Comparison of ENCODE assay signal across 25 cellular contexts in genomic region chr3:108042300-108042699, GRCh38.
"Had no signal": no experiment of that assay in that cellular context is flagged by ENCODE, and none has a peak within 500 bp of the region (broad histone marks: within the 10 kb centered on the region; RNA-seq: fewer than 3 reads in every experiment).

No MANE protein-coding gene starts in this region.

- H3K4me1 Mint-ChIP-seq: nephron had no signal

- ATAC-seq: activated CD4-positive, CD25-positive, alpha-beta regulatory T cell treated with anti-CD3 and anti-CD28 coated beads, Interleukin-2, amount 50 U/mL, for 24 hours; esophagus mucosa; left lobe of liver; lower lobe of right lung; stimulated activated naive CD8-positive, alpha-beta T cell treated with anti-CD3 and anti-CD28 coated beads, Interleukin-15, Interleukin-2, amounts not matched to agents 100 U/mL and 50 U/mL, for 24 hours had no signal

- H3K4me3 Mint-ChIP-seq: activated naive CD4-positive, alpha-beta T cell treated with anti-CD3 and anti-CD28 coated beads, Interleukin-2, amount 10 ng/mL, durations not matched to agents 7 days and 5 days; central memory CD8-positive, alpha-beta T cell; nephron; T-helper 1 cell treated with Interleukin-12 subunit alpha and Interleukin-12 subunit beta and Interleukin-4 antibody, amounts not matched to agents 30 μg/mL and 1 μg/mL, for 36 hours had no signal

- H3K27me3 ChIP-seq: adrenal gland, neutrophil, ovary, right atrium auricular region, spleen, thyroid gland had no signal

- H3K4me3 ChIP-seq: adrenal gland, lower lobe of right lung, ovary, prostate gland, right atrium auricular region, spleen, thyroid gland had no signal

- H3K27ac Mint-ChIP-seq: activated naive CD4-positive, alpha-beta T cell treated with anti-CD3 and anti-CD28 coated beads, Interleukin-2, amount 10 ng/mL, durations not matched to agents 7 days and 5 days; nephron; T-helper 1 cell treated with Interleukin-12 subunit alpha and Interleukin-12 subunit beta and Interleukin-4 antibody, amounts not matched to agents 30 μg/mL and 1 μg/mL, for 36 hours had no signal

- H3K9me3 Mint-ChIP-seq: activated naive CD4-positive, alpha-beta T cell treated with anti-CD3 and anti-CD28 coated beads, Interleukin-2, amount 10 ng/mL, durations not matched to agents 7 days and 5 days; central memory CD8-positive, alpha-beta T cell; nephron; T-helper 1 cell treated with Interleukin-12 subunit alpha and Interleukin-12 subunit beta and Interleukin-4 antibody, amounts not matched to agents 30 μg/mL and 1 μg/mL, for 36 hours had no signal

- H3K27me3 Mint-ChIP-seq: activated naive CD4-positive, alpha-beta T cell treated with anti-CD3 and anti-CD28 coated beads, Interleukin-2, amount 10 ng/mL, durations not matched to agents 7 days and 5 days; central memory CD8-positive, alpha-beta T cell had no signal

- H3K4me1 ChIP-seq: adrenal gland, lower lobe of right lung, prostate gland, thyroid gland had no signal

- H3K9me3 ChIP-seq: lower lobe of right lung, neutrophil, ovary, prostate gland, right atrium auricular region, spleen, thyroid gland had no signal

- DNase-seq: activated CD4-positive, alpha-beta T cell treated with anti-CD3 and anti-CD28 coated beads, Interleukin-2, amount 50 U/mL, for 1 hour; activated CD8-positive, alpha-beta memory T cell treated with anti-CD3 and anti-CD28 coated beads for 24 hours; activated CD8-positive, alpha-beta memory T cell treated with anti-CD3 and anti-CD28 coated beads, Interleukin-2, amount 50 U/mL, for 4 hours; activated naive CD4-positive, alpha-beta T cell treated with anti-CD3 and anti-CD28 coated beads, Interleukin-2, amount 10 ng/mL, durations not matched to agents 7 days and 5 days; activated T-cell treated with anti-CD3 and anti-CD28 coated beads, Interleukin-2, amount 50 U/mL, for 48 hours; adrenal gland; effector memory CD4-positive, alpha-beta T cell; foreskin melanocyte; kidney; lower lobe of right lung; ovary; spleen; stimulated activated CD4-positive, alpha-beta T cell treated with anti-CD3 and anti-CD28 coated beads, Interleukin-4, amount 100 ng/mL, for 1 hour; stimulated activated naive CD8-positive, alpha-beta T cell treated with anti-CD3 and anti-CD28 coated beads, Interleukin-15, Interleukin-2, amounts not matched to agents 100 U/mL and 50 U/mL, for 24 hours; T1000; thyroid gland had no signal

- H3K27ac ChIP-seq: adrenal gland, lower lobe of right lung, neutrophil, ovary, prostate gland, right atrium auricular region, spleen, thyroid gland had no signal

- H3K36me3 ChIP-seq: ovary, prostate gland, thyroid gland had no signal
